27 cellular contexts compared by ENCODE assay signal in genomic region chr11:29826878-29827277, GRCh38.
"Had no signal": no experiment of that assay in that cellular context is flagged by ENCODE, and none has a peak within 500 bp of the region (broad histone marks: within the 10 kb centered on the region; RNA-seq: fewer than 3 reads in every experiment).

No MANE protein-coding gene starts in this region.

- H3K27me3 ChIP-seq: neural progenitor cell, neutrophil, pancreas, right atrium auricular region, right lobe of liver, sigmoid colon, stomach, thyroid gland, tibial nerve, vagina had no signal

- H3K4me1 Mint-ChIP-seq: natural killer cell; nephron; neural progenitor cell; stimulated activated naive B cell treated with anti-CD40 and anti-IgM and Interleukin-4, amounts not matched to agents 10 μg/mL and 1 μg/mL and 100 μg/mL, for 72 hours had no signal

- H3K27ac ChIP-seq: neural progenitor cell, neutrophil, pancreas, prostate gland, right atrium auricular region, right lobe of liver, sigmoid colon, stomach, thoracic aorta, thyroid gland, tibial nerve, vagina had no signal

- H3K36me3 Mint-ChIP-seq: natural killer cell; neural progenitor cell; stimulated activated naive B cell treated with anti-CD40 and anti-IgM and Interleukin-4, amounts not matched to agents 10 μg/mL and 1 μg/mL and 100 μg/mL, for 72 hours had no signal

- H3K27me3 Mint-ChIP-seq: naive thymus-derived CD4-positive, alpha-beta T cell; stimulated activated naive B cell treated with anti-CD40 and anti-IgM and Interleukin-4, amounts not matched to agents 10 μg/mL and 1 μg/mL and 100 μg/mL, for 72 hours; stimulated activated naive CD8-positive, alpha-beta T cell treated with anti-CD3 and anti-CD28 coated beads, Interleukin-15, Interleukin-2, amounts not matched to agents 100 ng/mL and 50 ng/mL, for 24 hours had no signal

- H3K4me3 ChIP-seq: neural progenitor cell, pancreas, prostate gland, right atrium auricular region, right lobe of liver, sigmoid colon, stomach, thoracic aorta, thyroid gland, tibial nerve, vagina had no signal

- H3K4me1 ChIP-seq: neural progenitor cell, pancreas, prostate gland, right atrium auricular region, right lobe of liver, sigmoid colon, stomach, thyroid gland, tibial nerve, vagina had no signal

- DNase-seq: naive thymus-derived CD4-positive, alpha-beta T cell; natural killer cell; nucleus accumbens; retina; right lobe of liver; sigmoid colon; small intestine; stimulated activated CD4-positive, alpha-beta T cell treated with anti-CD3 and anti-CD28 coated beads, Interleukin-12 subunit alpha, Interleukin-12 subunit beta, amount 100 ng/mL, for 4 hours; stimulated activated CD4-positive, alpha-beta T cell treated with anti-CD3 and anti-CD28 coated beads, Interleukin-1b, Interleukin-23, amount 100 ng/mL, for 48 hours; stimulated activated CD4-positive, alpha-beta T cell treated with anti-CD3 and anti-CD28 coated beads, Interleukin-4, amount 100 ng/mL, for 1 hour; stimulated activated CD4-positive, alpha-beta T cell treated with anti-CD3 and anti-CD28 coated beads, Interleukin-4, amount 100 ng/mL, for 4 hours; stimulated activated CD8-positive, alpha-beta memory T cell treated with anti-CD3 and anti-CD28 coated beads, Interleukin-4, amount 100 ng/mL, for 48 hours; stimulated activated naive B cell treated with anti-CD40 and anti-IgM and Interleukin-4, amounts not matched to agents 10 μg/mL and 1 μg/mL and 100 μg/mL, for 72 hours; stimulated activated naive CD4-positive, alpha-beta T cell treated with Interleukin-2 at 50 U/mL for 16 hours; stomach; thyroid gland; trophoblast cell had no signal

- H3K36me3 ChIP-seq: neural progenitor cell, neutrophil, pancreas, prostate gland, right atrium auricular region, right lobe of liver, sigmoid colon, stomach, thoracic aorta, thyroid gland, tibial nerve, vagina had no signal

- H3K9me3 ChIP-seq: neutrophil, pancreas, prostate gland, right atrium auricular region, right lobe of liver, thoracic aorta, thyroid gland, tibial nerve, vagina had no signal

- H3K27ac Mint-ChIP-seq: naive thymus-derived CD4-positive, alpha-beta T cell; natural killer cell; nephron; neural progenitor cell; stimulated activated naive B cell treated with anti-CD40 and anti-IgM and Interleukin-4, amounts not matched to agents 10 μg/mL and 1 μg/mL and 100 μg/mL, for 72 hours; stimulated activated naive CD8-positive, alpha-beta T cell treated with anti-CD3 and anti-CD28 coated beads, Interleukin-15, Interleukin-2, amounts not matched to agents 100 ng/mL and 50 ng/mL, for 24 hours had no signal

- H3K4me3 Mint-ChIP-seq: naive thymus-derived CD4-positive, alpha-beta T cell; natural killer cell; nephron; neural progenitor cell; stimulated activated naive B cell treated with anti-CD40 and anti-IgM and Interleukin-4, amounts not matched to agents 10 μg/mL and 1 μg/mL and 100 μg/mL, for 72 hours; stimulated activated naive CD8-positive, alpha-beta T cell treated with anti-CD3 and anti-CD28 coated beads, Interleukin-15, Interleukin-2, amounts not matched to agents 100 ng/mL and 50 ng/mL, for 24 hours had no signal

- ATAC-seq: naive thymus-derived CD4-positive, alpha-beta T cell; natural killer cell; pancreas; right lobe of liver; stimulated activated naive B cell treated with anti-CD40 and anti-IgM and Interleukin-4, amounts not matched to agents 10 μg/mL and 1 μg/mL and 100 μg/mL, for 72 hours had no signal
